Comparison of ENCODE assay signal across 10 cellular contexts in the genomic region with DNA sequence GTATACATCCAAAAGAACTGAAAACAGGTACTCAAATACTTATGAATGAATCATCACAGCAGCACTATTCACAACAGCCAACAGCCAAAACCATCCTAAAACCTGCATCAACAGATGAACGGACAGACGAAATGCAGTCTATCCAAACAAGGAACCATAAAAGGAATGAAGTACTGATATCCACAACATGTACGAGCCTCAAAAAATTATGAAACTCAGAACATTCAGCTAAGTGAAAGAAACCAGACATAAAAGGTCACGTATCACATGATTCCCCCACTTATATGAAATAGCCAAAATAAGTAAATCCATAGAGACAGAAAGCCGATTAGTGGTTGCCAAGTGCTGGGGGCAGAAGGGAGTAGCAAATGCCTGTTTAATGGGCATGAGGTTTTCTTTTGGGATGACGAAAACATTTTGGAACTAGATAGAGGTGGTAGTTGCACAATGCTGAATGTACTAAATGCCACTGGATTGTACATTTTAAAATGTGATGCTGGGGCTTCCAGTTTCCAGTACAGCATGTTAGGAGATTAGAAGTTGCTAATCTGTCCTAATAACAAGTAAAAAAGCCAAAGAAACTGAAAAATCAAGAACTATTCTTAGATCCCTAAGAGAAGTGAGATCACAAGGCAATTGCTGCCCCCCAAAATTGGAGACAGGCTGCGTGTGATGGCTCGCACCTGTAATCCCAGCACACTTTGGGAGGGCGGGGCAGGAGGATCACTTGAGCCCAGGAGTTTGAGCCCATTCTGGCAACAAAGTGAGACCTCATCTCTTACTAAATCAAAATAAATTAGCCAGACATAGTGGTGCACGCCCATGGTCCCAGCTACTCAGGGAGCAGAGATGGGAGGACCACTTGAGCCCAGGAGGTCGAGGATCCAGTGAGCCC. TPM values are rescaled to one million over a fixed set of nuclear protein-coding genes. Genes with fewer than 3 reads are reported as not detected.
DNase-seq lines count a peak whose midpoint lies in the region; ATAC-seq, FAIRE-seq and TF ChIP-seq lines count a peak whose summit lies in the region.
"Had no signal": no experiment of that assay in that cellular context is flagged by ENCODE, and none has a peak within 500 bp of the region (broad histone marks: within the 10 kb centered on the region; RNA-seq: fewer than 3 reads in every experiment).

No MANE protein-coding gene starts in this region.

- H3K9me3 Mint-ChIP-seq in stimulated activated naive CD8-positive, alpha-beta T cell treated with anti-CD3 and anti-CD28 coated beads, Interleukin-15, amount 100 ng/mL, for 72 hours = no peaks in the 10 kb centered on the region

- no peaks in the 10 kb centered on the region for H3K27me3 Mint-ChIP-seq in stimulated activated naive CD8-positive, alpha-beta T cell treated with anti-CD3 and anti-CD28 coated beads, Interleukin-15, amount 100 ng/mL, for 72 hours

- no peak for TF ChIP-seq POLR2A in breast epithelium (IDR thresholded peaks at IDR 0.05)

- no peaks in the 10 kb centered on the region for H3K27me3 ChIP-seq in breast epithelium

- DNase-seq in stimulated activated naive CD8-positive, alpha-beta T cell treated with anti-CD3 and anti-CD28 coated beads, Interleukin-15, amount 100 ng/mL, for 72 hours = no peak
- DNase-seq in stimulated activated naive CD8-positive, alpha-beta T cell treated with anti-CD3 and anti-CD28 coated beads, Interleukin-15, Interleukin-2, amounts not matched to agents 100 U/mL and 50 U/mL, for 24 hours = no peak
- DNase-seq in breast epithelium (ENCODE audit: low spot score in 2 of 2) (peak in 1 of 2 donors; percentile 30), kidney (no peak), NCI-H2171 (lab: John Stamatoyannopoulos, UW) (no peak), H4 (ENCODE audit: low spot score) (no peak), T1000 (lab: John Stamatoyannopoulos, UW) (no peak)
- DNase-seq: DMS153, NCI-H1694 had no signal

- no peak for FAIRE-seq in kidney (lab: Jason Lieb, UNC)

- TF ChIP-seq CTCF in breast epithelium (IDR thresholded peaks at IDR 0.05) (no peak), kidney (IDR thresholded peaks at IDR 0.05; ENCODE audit: borderline replicate concordance, extremely low read depth, insufficient read depth) (no peak)

- no peak for ATAC-seq in stimulated activated naive CD8-positive, alpha-beta T cell treated with anti-CD3 and anti-CD28 coated beads, Interleukin-15, amount 100 ng/mL, for 72 hours
- ATAC-seq in stimulated activated naive CD8-positive, alpha-beta T cell treated with anti-CD3 and anti-CD28 coated beads, Interleukin-15, Interleukin-2, amounts not matched to agents 100 U/mL and 50 U/mL, for 24 hours = no peak
- no peak for ATAC-seq in HG03354 (IDR thresholded peaks at IDR 0.05; ENCODE audit: poor library complexity, severe bottlenecking, unreplicated experiment)

- peak overlapping the region; percentile 23 to 58 for H3K27ac ChIP-seq in breast epithelium
- H3K27ac ChIP-seq in kidney (ENCODE audit: low read depth in 2 of 2, low read length in 2 of 2) = peak overlapping the region; percentile 48 to 67

- no peak overlapping the region for H3K4me3 ChIP-seq in breast epithelium
- H3K4me3 ChIP-seq in kidney (ENCODE audit: low read length in 2 of 2) = no peak overlapping the region

- H3K4me3 Mint-ChIP-seq in stimulated activated naive CD8-positive, alpha-beta T cell treated with anti-CD3 and anti-CD28 coated beads, Interleukin-15, amount 100 ng/mL, for 72 hours = peak overlapping the region; percentile 7 to 46

- intact Hi-C loops in breast epithelium (cut with DNase I; ENCODE audit: low total_unique reads) (no loop called here), kidney (cut with DNase I) (no loop called here)

- H3K9ac ChIP-seq in kidney (ENCODE audit: low read length in 2 of 2) = peak overlapping the region in 1 of 2 donors; percentile 59

- H3K4me1 ChIP-seq in breast epithelium (no peaks in the 10 kb centered on the region), kidney (ENCODE audit: control insufficient read depth in 1 of 2, insufficient read depth in 1 of 2, low read depth in 1 of 2, low read length in 2 of 2) (peaks cover 14 to 15% of the 10 kb centered on the region in 2 donors)

- H3K27ac Mint-ChIP-seq in stimulated activated naive CD8-positive, alpha-beta T cell treated with anti-CD3 and anti-CD28 coated beads, Interleukin-15, amount 100 ng/mL, for 72 hours = peak overlapping the region in 1 of 2 donors; percentile 46

- H3K4me1 Mint-ChIP-seq in stimulated activated naive CD8-positive, alpha-beta T cell treated with anti-CD3 and anti-CD28 coated beads, Interleukin-15, amount 100 ng/mL, for 72 hours = peaks cover 76% of the 10 kb centered on the region

- no peaks in the 10 kb centered on the region for H3K9me3 ChIP-seq in breast epithelium
- H3K9me3 ChIP-seq in kidney (ENCODE audit: control insufficient read depth in 1 of 2, low read length in 2 of 2) = no peaks in the 10 kb centered on the region

- H3K36me3 ChIP-seq in breast epithelium = no peaks in the 10 kb centered on the region
- H3K36me3 ChIP-seq in kidney (ENCODE audit: control insufficient read depth in 1 of 2, insufficient read depth in 2 of 2, low read length in 2 of 2) = no peaks in the 10 kb centered on the region

RNA-seq across cellular contexts. Expression of gene CLSTN1, which starts 25.3 kb away (rescaled TPM):
- total RNA-seq in breast epithelium (10 to 100 TPM; 25.4 to 47.5 (median 42.3) TPM), kidney (158 TPM)
- polyA plus RNA-seq in kidney (ENCODE audit: insufficient read depth, low read depth, low replicate concordance) = 114 TPM
- total RNA-seq in H4 (2014; rRNA removed; shearing (Covaris generic)) = 31.0 and 35.3 TPM in 2 replicates
